In the genomic region with DNA sequence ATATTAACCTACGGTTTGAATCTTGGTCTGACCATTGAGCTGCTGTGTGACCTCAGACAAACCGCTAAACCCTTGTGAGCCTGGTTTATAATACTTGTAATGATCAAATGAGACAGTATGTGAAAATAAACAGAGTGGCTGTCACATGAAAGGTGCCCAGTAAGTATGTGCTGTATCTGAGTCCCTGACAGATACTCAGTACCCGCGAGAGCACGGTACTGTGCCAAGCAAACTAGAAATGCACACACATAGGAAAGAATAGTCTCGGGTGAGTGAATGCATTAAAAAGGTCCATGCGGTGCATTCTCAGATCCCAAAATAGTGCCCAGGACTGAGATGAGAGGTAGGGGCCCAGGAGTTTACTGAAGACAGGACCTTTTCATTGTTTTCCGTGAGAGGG, we compare ENCODE assay signal across 25 cellular contexts.
"Had no signal": no experiment of that assay in that cellular context is flagged by ENCODE, and none has a peak within 500 bp of the region (broad histone marks: within the 10 kb centered on the region; RNA-seq: fewer than 3 reads in every experiment).

No MANE protein-coding gene starts in this region.

- H3K27ac Mint-ChIP-seq: activated naive CD4-positive, alpha-beta T cell treated with anti-CD3 and anti-CD28 coated beads, Interleukin-2, amount 50 U/mL, for 72 hours; activated T-cell treated with anti-CD3 and anti-CD28 coated beads, Interleukin-2, amount 50 U/mL, for 24 hours; activated T-helper 17 cell treated with anti-CD3 and anti-CD28 coated beads, Interleukin-2, amount 50 U/mL, for 72 hours; endodermal cell; memory B cell; stimulated activated memory B cell treated with anti-CD40 and anti-IgM and Interleukin-4, amounts not matched to agents 10 μg/mL and 1 μg/mL and 100 μg/mL, for 72 hours had no signal

- H3K27ac ChIP-seq: adrenal gland, colonic mucosa, dorsolateral prefrontal cortex, epithelial cell of prostate, gastroesophageal sphincter, sigmoid colon had no signal

- H3K4me1 ChIP-seq: adrenal gland, colonic mucosa, gastroesophageal sphincter, sigmoid colon had no signal

- H3K4me3 Mint-ChIP-seq: activated T-cell treated with anti-CD3 and anti-CD28 coated beads, Interleukin-2, amount 50 U/mL, for 24 hours; endodermal cell; memory B cell; nephron; stimulated activated memory B cell treated with anti-CD40 and anti-IgM and Interleukin-4, amounts not matched to agents 10 μg/mL and 1 μg/mL and 100 μg/mL, for 72 hours; T-cell had no signal

- DNase-seq: activated CD4-positive, alpha-beta T cell treated with anti-CD3 and anti-CD28 coated beads for 1 hour; activated CD8-positive, alpha-beta memory T cell treated with anti-CD3 and anti-CD28 coated beads for 24 hours; activated CD8-positive, alpha-beta memory T cell treated with anti-CD3 and anti-CD28 coated beads, Interleukin-2, amount 50 U/mL, for 4 hours; activated T-cell treated with anti-CD3 and anti-CD28 coated beads, Interleukin-2, amount 50 U/mL, for 24 hours; adrenal gland; colonic mucosa; dorsolateral prefrontal cortex; endodermal cell; head of caudate nucleus; occipital lobe; posterior cingulate gyrus; sigmoid colon; stimulated activated CD4-positive, alpha-beta T cell treated with anti-CD3 and anti-CD28 coated beads, Interleukin-15, amount 100 ng/mL, for 24 hours; T-cell; trophoblast cell had no signal

- H3K36me3 ChIP-seq: adrenal gland, colonic mucosa, gastroesophageal sphincter, sigmoid colon had no signal

- H3K4me1 Mint-ChIP-seq: endodermal cell; stimulated activated memory B cell treated with anti-CD40 and anti-IgM and Interleukin-4, amounts not matched to agents 10 μg/mL and 1 μg/mL and 100 μg/mL, for 72 hours had no signal

- H3K4me3 ChIP-seq: adrenal gland, colonic mucosa, dorsolateral prefrontal cortex, gastroesophageal sphincter, sigmoid colon, smooth muscle cell had no signal

- H3K9me3 ChIP-seq: adrenal gland, colonic mucosa, gastroesophageal sphincter, sigmoid colon had no signal

- H3K36me3 Mint-ChIP-seq: activated naive CD4-positive, alpha-beta T cell treated with anti-CD3 and anti-CD28 coated beads, Interleukin-2, amount 50 U/mL, for 72 hours; memory B cell; T-cell had no signal

- ATAC-seq: activated naive CD4-positive, alpha-beta T cell treated with anti-CD3 and anti-CD28 coated beads, Interleukin-2, amount 50 U/mL, for 72 hours; activated T-helper 17 cell treated with anti-CD3 and anti-CD28 coated beads, Interleukin-2, amount 50 U/mL, for 72 hours; gastroesophageal sphincter; stimulated activated memory B cell treated with anti-CD40 and anti-IgM and Interleukin-4, amounts not matched to agents 10 μg/mL and 1 μg/mL and 100 μg/mL, for 72 hours; T-cell had no signal

- H3K27me3 ChIP-seq: adrenal gland, colonic mucosa, dorsolateral prefrontal cortex, sigmoid colon had no signal

- H3K9me3 Mint-ChIP-seq: activated T-cell treated with anti-CD3 and anti-CD28 coated beads, Interleukin-2, amount 50 U/mL, for 24 hours had no signal

- FAIRE-seq: astrocyte, keratinocyte had no signal
